Comparison of ENCODE assay signal across 1 cellular context in genomic region chr19:44164327-44164672, GRCh38.
TF ChIP-seq lines count a peak whose summit lies in the region.

No MANE protein-coding gene starts in this region.

TF ChIP-seq in HepG2, 621 proteins besides CTCF, POLR2A, EP300 and RAD21:
- TF ChIP-seq SRY (CRISPR knock-in tag; IDR thresholded peaks at IDR 0.05): no peak
- no peak for TF ChIP-seq BHLHE40 (IDR thresholded peaks at IDR 0.05; ENCODE audit: low read length)
- peak; percentile 4; the same call in 1 of the 2 replicates for TF ChIP-seq MXD4 (CRISPR knock-in tag; IDR thresholded peaks at IDR 0.05)
- no peak for TF ChIP-seq MEIS1 (CRISPR knock-in tag; IDR thresholded peaks at IDR 0.05; ENCODE audit: borderline replicate concordance)
- TF ChIP-seq REXO4 (CRISPR knock-in tag; IDR thresholded peaks at IDR 0.05; ENCODE audit: borderline replicate concordance): no peak
- no peak for TF ChIP-seq RELA (CRISPR knock-in tag; IDR thresholded peaks at IDR 0.05)
- 0 out of 2 replicates have a peak, but pooled peaks have one; percentile 28 for TF ChIP-seq ZNF383 (CRISPR knock-in tag; IDR thresholded peaks at IDR 0.05; ENCODE audit: borderline replicate concordance)
- TF ChIP-seq ZNF510 (CRISPR knock-in tag; IDR thresholded peaks at IDR 0.05; ENCODE audit: low read depth): peak; percentile 40; the same call in 1 of the 2 replicates
- TF ChIP-seq CBFB (CRISPR knock-in tag; IDR thresholded peaks at IDR 0.05): no peak
- TF ChIP-seq ZNF782 (CRISPR knock-in tag; IDR thresholded peaks at IDR 0.05; ENCODE audit: borderline replicate concordance): no peak
- no peak for TF ChIP-seq ZNF354B (CRISPR knock-in tag; IDR thresholded peaks at IDR 0.05)
- no peak for TF ChIP-seq ELF1 (CRISPR knock-in tag; IDR thresholded peaks at IDR 0.05)
- TF ChIP-seq ZNF678 (CRISPR knock-in tag; IDR thresholded peaks at IDR 0.05): 0 out of 2 replicates have a peak, but pooled peaks have one; percentile 21
- no peak for TF ChIP-seq ARHGAP35 (CRISPR knock-in tag; IDR thresholded peaks at IDR 0.05; ENCODE audit: borderline replicate concordance)
- 0 out of 2 replicates have a peak, but pooled peaks have one; percentile 41 for TF ChIP-seq ZBTB8A (CRISPR knock-in tag; IDR thresholded peaks at IDR 0.05; ENCODE audit: borderline replicate concordance, low read depth)
- 0 out of 2 replicates have a peak, but pooled peaks have one; percentile 2 for TF ChIP-seq FOXC1 (CRISPR knock-in tag; IDR thresholded peaks at IDR 0.05; ENCODE audit: borderline replicate concordance)
- TF ChIP-seq IKZF4 (CRISPR knock-in tag; IDR thresholded peaks at IDR 0.05; ENCODE audit: borderline replicate concordance, low read depth, not compliant biosample characterization): no peak
